Comparison of ENCODE assay signal across 14 cellular contexts in the genomic region with DNA sequence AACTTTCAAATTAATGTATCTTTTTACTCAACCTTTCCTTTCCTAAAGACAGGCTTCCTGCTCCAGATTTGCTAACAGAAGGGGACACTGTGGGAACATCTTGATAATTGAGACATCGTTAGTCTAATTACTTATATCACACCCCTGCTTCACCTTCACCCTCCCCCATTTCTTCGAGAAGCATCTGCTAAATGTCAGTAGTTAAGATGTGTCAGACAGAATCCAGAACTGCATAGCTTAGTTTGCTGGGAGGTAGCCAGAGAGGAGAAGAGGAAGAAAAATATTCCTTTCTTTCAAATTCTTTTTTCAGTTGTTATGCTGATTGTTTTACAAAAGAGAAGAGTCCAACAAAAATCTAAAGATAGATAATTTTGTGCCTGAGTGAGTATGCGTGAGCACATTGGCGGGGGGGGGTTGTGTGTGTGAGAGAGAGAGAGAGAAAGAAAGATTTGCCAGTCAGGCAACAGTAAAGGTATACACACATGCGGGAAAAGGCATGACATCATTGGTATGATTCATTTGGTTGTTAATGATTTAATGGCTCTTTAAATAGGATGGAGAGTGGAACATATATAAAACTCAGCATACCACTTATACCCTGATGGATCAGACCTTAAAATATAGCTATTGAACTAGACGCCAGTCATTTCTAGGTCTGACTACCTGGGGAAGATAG.
A peak's percentile ranks its signal among the peaks of the same experiment; 100 is the strongest.
DNase-seq lines count a peak whose midpoint lies in the region; ATAC-seq, FAIRE-seq and TF ChIP-seq lines count a peak whose summit lies in the region.
"Had no signal": no experiment of that assay in that cellular context is flagged by ENCODE, and none has a peak within 500 bp of the region (broad histone marks: within the 10 kb centered on the region; RNA-seq: fewer than 3 reads in every experiment).

No MANE protein-coding gene starts in this region.

- peak overlapping the region; percentile 94 for H3K27ac Mint-ChIP-seq in mesothelial cell of epicardium
- H3K27ac Mint-ChIP-seq: activated naive CD4-positive, alpha-beta T cell treated with anti-CD3 and anti-CD28 coated beads, Interleukin-2, amount 10 ng/mL, durations not matched to agents 7 days and 5 days had no signal

- no peak for ATAC-seq in HG02885 (IDR thresholded peaks at IDR 0.05; ENCODE audit: poor library complexity, unreplicated experiment)
- ATAC-seq: stimulated activated naive CD8-positive, alpha-beta T cell treated with anti-CD3 and anti-CD28 coated beads, Interleukin-15, Interleukin-2, amounts not matched to agents 100 U/mL and 50 U/mL, for 24 hours had no signal

- no peak for TF ChIP-seq CTCF in mesothelial cell of epicardium (IDR thresholded peaks at IDR 0.05; ENCODE audit: unreplicated experiment)

- no peak overlapping the region for H3K4me3 Mint-ChIP-seq in mesothelial cell of epicardium
- H3K4me3 Mint-ChIP-seq: activated naive CD4-positive, alpha-beta T cell treated with anti-CD3 and anti-CD28 coated beads, Interleukin-2, amount 10 ng/mL, durations not matched to agents 7 days and 5 days had no signal

- H3K4me1 Mint-ChIP-seq in mesothelial cell of epicardium = peaks cover 52% of the 10 kb centered on the region
- H3K4me1 Mint-ChIP-seq: activated naive CD4-positive, alpha-beta T cell treated with anti-CD3 and anti-CD28 coated beads, Interleukin-2, amount 10 ng/mL, durations not matched to agents 7 days and 5 days had no signal

- FAIRE-seq in RCC 7860 (lab: Jason Lieb, UNC) = peak; percentile 90
- FAIRE-seq: GM18507 had no signal

- DNase-seq in Daoy (ENCODE audit: low read depth) (peak; percentile 21), RCC 7860 (ENCODE audit: low spot score) (peak; percentile 84), fibroblast of peridontal ligament (ENCODE audit: extremely low read depth) (peak; percentile 13), mesothelial cell of epicardium (ENCODE audit: low spot score in 2 of 2, unreplicated experiment in 2 of 2) (no peak), NCI-H2107 (lab: John Stamatoyannopoulos, UW) (no peak)
- no peak for DNase-seq in activated CD4-positive, CD25-positive, alpha-beta regulatory T cell treated with anti-CD3 and anti-CD28 coated beads, Interleukin-2, amount 50 U/mL, for 72 hours
- DNase-seq in activated CD4-positive, alpha-beta T cell treated with anti-CD3 and anti-CD28 coated beads for 4 hours = no peak
- DNase-seq: activated naive CD4-positive, alpha-beta T cell treated with anti-CD3 and anti-CD28 coated beads, Interleukin-2, amount 10 ng/mL, durations not matched to agents 7 days and 5 days; GOT3; NCI-H2029; retina; stimulated activated naive CD8-positive, alpha-beta T cell treated with anti-CD3 and anti-CD28 coated beads, Interleukin-15, Interleukin-2, amounts not matched to agents 100 U/mL and 50 U/mL, for 24 hours had no signal

- H3K27me3 Mint-ChIP-seq in mesothelial cell of epicardium (ENCODE audit: low read depth) = no peaks in the 10 kb centered on the region
- H3K27me3 Mint-ChIP-seq: activated naive CD4-positive, alpha-beta T cell treated with anti-CD3 and anti-CD28 coated beads, Interleukin-2, amount 10 ng/mL, durations not matched to agents 7 days and 5 days had no signal

- peaks cover under 1% of the 10 kb centered on the region for H3K36me3 Mint-ChIP-seq in mesothelial cell of epicardium
- H3K36me3 Mint-ChIP-seq: activated naive CD4-positive, alpha-beta T cell treated with anti-CD3 and anti-CD28 coated beads, Interleukin-2, amount 10 ng/mL, durations not matched to agents 7 days and 5 days had no signal

- H3K9me3 Mint-ChIP-seq in mesothelial cell of epicardium = peaks cover 5% of the 10 kb centered on the region

Comparison
In these comparisons a context has a peak if more than half of its experiments do, and no peak if none do; other contexts are left out.
1. DNase-seq: peak in Daoy (single experiment), RCC 7860 (single experiment) and fibroblast of peridontal ligament (single experiment); none in mesothelial cell of epicardium (0 of 2), activated CD4-positive, CD25-positive, alpha-beta regulatory T cell treated with anti-CD3 and anti-CD28 coated beads, Interleukin-2, amount 50 U/mL, for 72 hours (single experiment), activated CD4-positive, alpha-beta T cell treated with anti-CD3 and anti-CD28 coated beads for 4 hours (0 of 2) and NCI-H2107 (single experiment).